Comparison of ENCODE assay signal across 1 cellular context in genomic region chr3:50194903-50195500, GRCh38.
TF ChIP-seq lines count a peak whose summit lies in the region.

No MANE protein-coding gene starts in this region.

TF ChIP-seq in endothelial cell of umbilical vein, 7 proteins besides CTCF, POLR2A, EP300 and RAD21 (continued from another document):
- TF ChIP-seq FOS (IDR thresholded peaks at IDR 0.05; ENCODE audit: borderline replicate concordance, insufficient read depth, low read length) = no peak
- no peak for TF ChIP-seq MYC (IDR thresholded peaks at IDR 0.05; ENCODE audit: low read depth, low read length)
- no peak for TF ChIP-seq JUN (IDR thresholded peaks at IDR 0.05; ENCODE audit: borderline replicate concordance, insufficient read depth, insufficient read length, low read depth)
